In the genomic region with DNA sequence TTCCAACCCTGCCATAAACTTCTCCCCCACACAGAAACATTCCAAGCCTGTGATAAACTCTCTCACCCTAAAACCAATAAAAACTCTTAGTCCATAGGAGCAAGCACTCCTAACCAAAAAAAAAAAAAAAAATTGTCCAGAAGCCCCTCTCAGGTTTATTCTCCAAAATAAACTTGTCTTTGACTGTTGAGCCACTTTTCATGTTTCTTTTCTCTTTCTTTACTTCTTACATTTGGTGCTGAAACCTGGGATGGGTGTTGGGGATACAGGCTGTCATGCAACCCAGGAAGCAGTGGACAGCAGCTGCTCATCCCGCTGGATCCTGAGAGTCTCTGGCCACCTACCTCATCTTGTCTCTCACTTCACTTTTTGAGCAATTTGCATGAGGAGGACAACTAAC, we compare ENCODE assay signal across 27 cellular contexts. TPM values are rescaled to one million over a fixed set of nuclear protein-coding genes. Genes with fewer than 3 reads are reported as not detected.
"Had no signal": no experiment of that assay in that cellular context is flagged by ENCODE, and none has a peak within 500 bp of the region (broad histone marks: within the 10 kb centered on the region; RNA-seq: fewer than 3 reads in every experiment).

No MANE protein-coding gene starts in this region.

- H3K4me1 ChIP-seq: heart left ventricle, lower lobe of right lung, parathyroid adenoma, prostate gland, right atrium auricular region, sigmoid colon, testis, tibial artery had no signal

- H3K36me3 ChIP-seq: gastrocnemius medialis, lower lobe of right lung, prostate gland, right atrium auricular region had no signal

- H3K9me3 Mint-ChIP-seq: natural killer cell treated with Interleukin-12 subunit alpha and Interleukin-12 subunit beta and Interleukin-15 and Interleukin-18, amount 100 ng/mL, for 72 hours had no signal

- H3K27ac Mint-ChIP-seq: naive B cell; natural killer cell treated with Interleukin-12 subunit alpha and Interleukin-12 subunit beta and Interleukin-15 and Interleukin-18, amount 100 ng/mL, for 72 hours; stimulated activated memory B cell treated with anti-CD40 and anti-IgM and Interleukin-4, amounts not matched to agents 10 μg/mL and 1 μg/mL and 100 μg/mL, for 72 hours; type B pancreatic cell had no signal

- H3K4me3 ChIP-seq: dorsolateral prefrontal cortex, gastrocnemius medialis, heart left ventricle, lower lobe of right lung, prostate gland, right atrium auricular region, sigmoid colon, testis, tibial artery had no signal

- FAIRE-seq: colon, islet of Langerhans had no signal

- H3K27me3 ChIP-seq: dorsolateral prefrontal cortex, gastrocnemius medialis, heart left ventricle, right atrium auricular region, sigmoid colon, testis, tibial artery had no signal

- H3K27me3 Mint-ChIP-seq: naive B cell; natural killer cell treated with Interleukin-12 subunit alpha and Interleukin-12 subunit beta and Interleukin-15 and Interleukin-18, amount 100 ng/mL, for 72 hours; stimulated activated memory B cell treated with anti-CD40 and anti-IgM and Interleukin-4, amounts not matched to agents 10 μg/mL and 1 μg/mL and 100 μg/mL, for 72 hours; type B pancreatic cell had no signal

- H3K9me3 ChIP-seq: gastrocnemius medialis, prostate gland, testis had no signal

- H3K79me2 ChIP-seq: parathyroid adenoma had no signal

- H2AFZ ChIP-seq: parathyroid adenoma had no signal

- DNase-seq: dorsolateral prefrontal cortex; effector CD4-positive, alpha-beta T cell; foreskin fibroblast; gastrocnemius medialis; heart left ventricle; hippocampal formation; left ventricle myocardium superior; lower lobe of right lung; naive B cell; sigmoid colon; stimulated activated CD4-positive, alpha-beta T cell treated with anti-CD3 and anti-CD28 coated beads, Interleukin-4, amount 100 ng/mL, for 4 hours; stimulated activated naive CD8-positive, alpha-beta T cell treated with anti-CD3 and anti-CD28 coated beads, Interleukin-15, Interleukin-2, amounts not matched to agents 100 U/mL and 50 U/mL, for 24 hours; substantia nigra; testis; tibial artery had no signal

- ATAC-seq: esophagus mucosa; gastrocnemius medialis; heart left ventricle; left ventricle myocardium superior; lower lobe of right lung; natural killer cell treated with Interleukin-12 subunit alpha and Interleukin-12 subunit beta and Interleukin-15 and Interleukin-18, amount 100 ng/mL, for 72 hours; stimulated activated memory B cell treated with anti-CD40 and anti-IgM and Interleukin-4, amounts not matched to agents 10 μg/mL and 1 μg/mL and 100 μg/mL, for 72 hours; stimulated activated naive CD8-positive, alpha-beta T cell treated with anti-CD3 and anti-CD28 coated beads, Interleukin-15, Interleukin-2, amounts not matched to agents 100 U/mL and 50 U/mL, for 24 hours had no signal

- H3K27ac ChIP-seq: dorsolateral prefrontal cortex, epithelial cell of prostate, gastrocnemius medialis, heart left ventricle, lower lobe of right lung, parathyroid adenoma, prostate gland, right atrium auricular region, sigmoid colon, testis, tibial artery had no signal

- H3K4me3 Mint-ChIP-seq: naive B cell; natural killer cell treated with Interleukin-12 subunit alpha and Interleukin-12 subunit beta and Interleukin-15 and Interleukin-18, amount 100 ng/mL, for 72 hours; neural crest cell; stimulated activated memory B cell treated with anti-CD40 and anti-IgM and Interleukin-4, amounts not matched to agents 10 μg/mL and 1 μg/mL and 100 μg/mL, for 72 hours; type B pancreatic cell had no signal

- H3K4me1 Mint-ChIP-seq: neural crest cell had no signal

- H3K9ac ChIP-seq: parathyroid adenoma had no signal

RNA-seq across cellular contexts. Expression of a gene that starts 2.0 kb away (rescaled TPM):
- polyA plus RNA-seq: urinary bladder had no signal
